24 cellular contexts compared by ENCODE assay signal in the genomic region with DNA sequence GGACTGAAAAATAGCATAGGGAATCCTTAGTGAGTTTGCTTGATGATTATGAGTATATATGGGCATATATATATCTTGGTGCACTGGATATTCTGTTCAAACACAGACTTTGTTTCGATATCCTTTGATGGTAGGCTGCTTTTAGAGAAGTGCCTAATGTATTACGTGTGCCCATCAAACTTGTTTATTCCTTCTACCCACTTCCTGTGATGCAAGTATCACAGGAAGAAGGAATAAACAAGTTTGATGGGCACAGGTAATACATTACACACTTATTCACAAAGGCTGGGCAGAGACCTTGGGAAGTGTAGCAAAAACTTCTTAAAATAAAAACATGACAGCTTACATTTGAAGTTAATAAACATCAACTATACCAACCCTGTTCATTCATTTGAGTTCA.
A peak's percentile ranks its signal among the peaks of the same experiment; 100 is the strongest.
DNase-seq lines count a peak whose midpoint lies in the region; ATAC-seq, FAIRE-seq and TF ChIP-seq lines count a peak whose summit lies in the region.
"Had no signal": no experiment of that assay in that cellular context is flagged by ENCODE, and none has a peak within 500 bp of the region (broad histone marks: within the 10 kb centered on the region; RNA-seq: fewer than 3 reads in every experiment).

No MANE protein-coding gene starts in this region.

- TF ChIP-seq CTCF in PC-3 (conservative IDR thresholded peaks at IDR 0.05; ENCODE audit: low read depth, low read length) (no peak), bronchial epithelial cell (IDR thresholded peaks at IDR 0.05; ENCODE audit: insufficient read depth, low read length, severe bottlenecking) (no peak)

- 70% methylated on average over 2 of the region's 2 CpGs for WGBS in mesenchymal stem cell

- no peak overlapping the region for H4K8ac ChIP-seq in mesenchymal stem cell (ENCODE audit: low read length)

- H3K36me3 ChIP-seq in PC-3 (ENCODE audit: low read depth, low read length) (no peaks in the 10 kb centered on the region), bronchial epithelial cell (ENCODE audit: control insufficient read depth, insufficient read depth, low read length) (no peaks in the 10 kb centered on the region), mesenchymal stem cell (ENCODE audit: control insufficient read depth in 1 of 2, insufficient read depth in 2 of 2, low read depth in 1 of 2, low read length in 2 of 2) (no peaks in the 10 kb centered on the region)
- H3K36me3 ChIP-seq: BE2C, BLaER1 had no signal

- no peak overlapping the region for H3K4me2 ChIP-seq in PC-3 (ENCODE audit: low read length)
- H3K4me2 ChIP-seq in mesenchymal stem cell (ENCODE audit: low read length, poor library complexity, severe bottlenecking), result no peak overlapping the region
- H3K4me2 ChIP-seq: BLaER1 had no signal

- intact Hi-C loops in PC-3 (cut with micrococcal nuclease), result no loop called here

- H2BK120ac ChIP-seq in mesenchymal stem cell (ENCODE audit: low read depth, low read length), result no peak overlapping the region

- H3K79me2 ChIP-seq in PC-3 (ENCODE audit: low read length), result no peaks in the 10 kb centered on the region

- POLR2A ChIA-PET in PC-3 (lab: Charles Lee; ENCODE audit: unreplicated experiment), result no interaction called here

- no TSS peak for BruUV-seq in PC-3 (replicated peaks; lab: Mats Ljungman, UMichigan)

- no peaks in the 10 kb centered on the region for H4K20me1 ChIP-seq in PC-3 (ENCODE audit: low read length)
- H4K20me1 ChIP-seq: BLaER1 had no signal

- ATAC-seq in PC-3, result no peak
- no peak for ATAC-seq in HG02973 (IDR thresholded peaks at IDR 0.05; ENCODE audit: unreplicated experiment)
- ATAC-seq: GM12878 had no signal

- no peaks in the 10 kb centered on the region for H3K9me2 ChIP-seq in PC-3 (replicated peaks; ENCODE audit: low read length)

- peak; percentile 61 for DNase-seq in H4 (ENCODE audit: low spot score)
- peak; percentile 8 for DNase-seq in PC-3
- DNase-seq in bronchial epithelial cell (ENCODE audit: low read depth), result peak; percentile 38
- DNase-seq in mesenchymal stem cell, result peak; percentile 2
- DNase-seq in activated gamma-delta T cell (lab: John Stamatoyannopoulos, UW), result no peak
- no peak for DNase-seq in GM19238 (ENCODE audit: insufficient read length, low spot score)
- DNase-seq in iPS-NIHi7 (ENCODE audit: extremely low spot score), result no peak
- DNase-seq: 8988T; ACHN; BE2C; C1 segment of cervical spinal cord; CD4-positive, alpha-beta memory T cell; CD4-positive, CD25-positive, alpha-beta regulatory T cell; CD8-positive, alpha-beta memory T cell; COR-L47; DMS79 treated with DMSO at 0.1 percent for 48 hours; GDM1 had no signal

- no peaks in the 10 kb centered on the region for H3K79me1 ChIP-seq in mesenchymal stem cell (replicated peaks; ENCODE audit: low read length, poor library complexity, severe bottlenecking)

- H3K9me3 ChIP-seq in PC-3 (ENCODE audit: low read length) (no peaks in the 10 kb centered on the region), mesenchymal stem cell (ENCODE audit: control insufficient read depth, low read length) (no peaks in the 10 kb centered on the region)
- H3K9me3 ChIP-seq: BE2C, BLaER1 had no signal

- no peak overlapping the region for H2BK15ac ChIP-seq in mesenchymal stem cell (ENCODE audit: low read depth, poor library complexity, severe bottlenecking)

- no peak overlapping the region for H2BK12ac ChIP-seq in mesenchymal stem cell (ENCODE audit: low read length in 2 of 2)

- no peak overlapping the region for H2AK5ac ChIP-seq in mesenchymal stem cell (ENCODE audit: low read length, severe bottlenecking)

- H3K9ac ChIP-seq in PC-3 (ENCODE audit: low read length), result no peak overlapping the region
- H3K9ac ChIP-seq in mesenchymal stem cell (ENCODE audit: low read length), result no peak overlapping the region
- H3K9ac ChIP-seq: BLaER1 had no signal

- H2BK5ac ChIP-seq in mesenchymal stem cell (ENCODE audit: low read depth, low read length, poor library complexity, severe bottlenecking), result no peak overlapping the region

- H3K27ac ChIP-seq in PC-3 (ENCODE audit: low read length), result no peak overlapping the region
- H3K27ac ChIP-seq in mesenchymal stem cell (ENCODE audit: low read length, poor library complexity, severe bottlenecking), result no peak overlapping the region
- H3K27ac ChIP-seq: BLaER1 had no signal

- H2AFZ ChIP-seq in PC-3 (ENCODE audit: low read length), result no peak overlapping the region
- no peak overlapping the region for H2AFZ ChIP-seq in mesenchymal stem cell (ENCODE audit: low read depth, low read length)

- H4K91ac ChIP-seq in mesenchymal stem cell (ENCODE audit: low read length), result no peak overlapping the region

- H3K14ac ChIP-seq in mesenchymal stem cell (ENCODE audit: low read length in 2 of 2), result no peak overlapping the region

- H3K23ac ChIP-seq in mesenchymal stem cell (ENCODE audit: low read length in 2 of 2), result no peak overlapping the region

- H3K18ac ChIP-seq in mesenchymal stem cell (ENCODE audit: low read depth in 1 of 2, low read length in 2 of 2), result no peak overlapping the region

- H3F3A ChIP-seq in PC-3 (ENCODE audit: low read length, unreplicated experiment), result no peaks in the 10 kb centered on the region

- H3K4me1 ChIP-seq in PC-3 (ENCODE audit: insufficient read depth, low read length) (no peaks in the 10 kb centered on the region), mesenchymal stem cell (ENCODE audit: control insufficient read depth, insufficient read depth, low read depth, low read length) (no peaks in the 10 kb centered on the region)
- H3K4me1 ChIP-seq: BE2C, BLaER1 had no signal

- CTCF ChIA-PET in PC-3 (lab: Charles Lee), result no interaction called here

- FAIRE-seq in bronchial epithelial cell (lab: Jason Lieb, UNC), result no peak
- FAIRE-seq: A204.1, GM12878, GM12892, GM18507, GM19239 had no signal

- H3K27me3 ChIP-seq in PC-3 (ENCODE audit: low read length) (no peaks in the 10 kb centered on the region), bronchial epithelial cell (ENCODE audit: control insufficient read depth, insufficient read depth, low read length) (no peaks in the 10 kb centered on the region), mesenchymal stem cell (ENCODE audit: control insufficient read depth in 1 of 2, insufficient read depth in 1 of 2, low read length in 2 of 2) (no peaks in the 10 kb centered on the region)
- H3K27me3 ChIP-seq: BE2C, BLaER1 had no signal

- no peak overlapping the region for H3K4ac ChIP-seq in mesenchymal stem cell (ENCODE audit: low read depth in 1 of 2, low read length in 2 of 2)

- no peak overlapping the region for H3K4me3 ChIP-seq in PC-3 (ENCODE audit: low read length)
- H3K4me3 ChIP-seq in bronchial epithelial cell (ENCODE audit: low read depth, low read length), result no peak overlapping the region
- H3K4me3 ChIP-seq in mesenchymal stem cell (ENCODE audit: insufficient read depth in 1 of 2, low read depth in 1 of 2, low read length in 2 of 2), result no peak overlapping the region
- H3K4me3 ChIP-seq: BLaER1, GM12878 had no signal

Comparison
In these comparisons a context has a peak if more than half of its experiments do, and no peak if none do; other contexts are left out.
1. DNase-seq: peak in H4 (single experiment), PC-3 (single experiment), bronchial epithelial cell (single experiment) and mesenchymal stem cell (single experiment); none in activated gamma-delta T cell (single experiment), GM19238 (single experiment) and iPS-NIHi7 (single experiment).